ENCODE assay signal across 1 cellular context in the genomic region with DNA sequence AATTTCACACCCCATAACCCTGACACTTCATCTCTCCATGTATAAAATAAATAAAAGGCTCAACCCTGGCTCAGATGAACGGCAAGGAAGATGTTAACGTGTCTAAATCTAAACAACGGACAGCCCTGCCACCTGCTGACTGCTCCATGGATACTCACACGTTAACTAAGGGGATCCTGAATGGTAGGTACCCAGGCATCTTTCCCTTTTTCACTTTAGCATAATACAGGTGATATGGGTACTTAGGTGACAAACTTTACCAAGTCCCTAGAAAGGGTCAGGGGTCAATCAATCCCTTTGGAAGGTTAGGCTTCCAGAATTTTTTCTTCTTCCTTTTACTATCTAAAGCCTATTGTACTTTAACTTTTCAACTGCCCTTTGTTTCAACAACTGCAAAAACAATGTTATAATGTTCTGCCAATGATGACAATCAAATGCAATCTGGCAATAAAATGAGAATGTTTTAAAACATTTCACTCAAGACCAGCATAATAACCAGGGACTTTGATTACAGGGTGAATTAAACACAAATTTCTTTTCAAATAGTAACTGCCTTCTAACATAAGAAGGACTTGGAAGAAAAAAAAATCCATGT.
TF ChIP-seq lines count a peak whose summit lies in the region.

No MANE protein-coding gene starts in this region.

TF ChIP-seq in HEK293, 187 proteins besides CTCF, POLR2A, EP300 and RAD21 (continued from another document):
- TF ChIP-seq, protein P1, sequence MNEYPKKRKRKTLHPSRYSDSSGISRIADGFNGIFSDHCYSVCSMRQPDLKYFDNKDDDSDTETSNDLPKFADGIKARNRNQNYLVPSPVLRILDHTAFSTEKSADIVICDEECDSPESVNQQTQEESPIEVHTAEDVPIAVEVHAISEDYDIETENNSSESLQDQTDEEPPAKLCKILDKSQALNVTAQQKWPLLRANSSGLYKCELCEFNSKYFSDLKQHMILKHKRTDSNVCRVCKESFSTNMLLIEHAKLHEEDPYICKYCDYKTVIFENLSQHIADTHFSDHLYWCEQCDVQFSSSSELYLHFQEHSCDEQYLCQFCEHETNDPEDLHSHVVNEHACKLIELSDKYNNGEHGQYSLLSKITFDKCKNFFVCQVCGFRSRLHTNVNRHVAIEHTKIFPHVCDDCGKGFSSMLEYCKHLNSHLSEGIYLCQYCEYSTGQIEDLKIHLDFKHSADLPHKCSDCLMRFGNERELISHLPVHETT (tag by site-specific recombination; IDR thresholded peaks at IDR 0.05), result no peak
- peak; percentile 42 for TF ChIP-seq ZNF654 (tag by site-specific recombination; IDR thresholded peaks at IDR 0.05; ENCODE audit: low read depth)
- no peak for TF ChIP-seq ZNF658 (tag by site-specific recombination; IDR thresholded peaks at IDR 0.05)
- no peak for TF ChIP-seq ZNF324 (tag by site-specific recombination; IDR thresholded peaks at IDR 0.05)
- TF ChIP-seq SCRT2 (tag by site-specific recombination; IDR thresholded peaks at IDR 0.05), result no peak
